Comparison of ENCODE assay signal across 2 cellular contexts in genomic region chr17:8320990-8321389, GRCh38.
TF ChIP-seq lines count a peak whose summit lies in the region.

No MANE protein-coding gene starts in this region.

TF ChIP-seq in SK-N-SH treated with all-trans-retinoic acid at 6 μM for 48 hours, 23 proteins besides CTCF, POLR2A, EP300 and RAD21:
- TF ChIP-seq ZC3H10 (CRISPR knock-in tag; IDR thresholded peaks at IDR 0.05) (no peak), ZFP30 (CRISPR knock-in tag; IDR thresholded peaks at IDR 0.05) (no peak), ZNF8 (CRISPR knock-in tag; IDR thresholded peaks at IDR 0.05) (no peak), CREB5 (CRISPR knock-in tag; IDR thresholded peaks at IDR 0.05; ENCODE audit: low read depth) (no peak), SNAI2 (CRISPR knock-in tag; IDR thresholded peaks at IDR 0.05) (no peak), TSHZ2 (CRISPR knock-in tag; IDR thresholded peaks at IDR 0.05) (no peak), GLIS3 (CRISPR knock-in tag; IDR thresholded peaks at IDR 0.05) (no peak), BACH2 (CRISPR knock-in tag; IDR thresholded peaks at IDR 0.05; ENCODE audit: borderline replicate concordance) (no peak)
TF ChIP-seq in SK-N-SH treated with all-trans-retinoic acid at 6 μM for 48 hours: peak in this region for 0.

TF ChIP-seq in SK-N-SH, 30 proteins besides CTCF, POLR2A, EP300 and RAD21:
- no peak for TF ChIP-seq REST (IDR thresholded peaks at IDR 0.05; ENCODE audit: low read depth, low read length)
- no peak for TF ChIP-seq JUND (IDR thresholded peaks at IDR 0.05)
- TF ChIP-seq IRF3 (IDR thresholded peaks at IDR 0.05; ENCODE audit: low read depth, low read length): no peak
- TF ChIP-seq POLR2AphosphoS5 (IDR thresholded peaks at IDR 0.05; ENCODE audit: low read depth, low read length): no peak
- no peak for TF ChIP-seq SMC3 (IDR thresholded peaks at IDR 0.05; ENCODE audit: low read depth, low read length)
- no peak for TF ChIP-seq MAX (IDR thresholded peaks at IDR 0.05; ENCODE audit: low read depth)
- no peak for TF ChIP-seq RXRA (IDR thresholded peaks at IDR 0.05; ENCODE audit: borderline replicate concordance, low read depth)
- TF ChIP-seq RFX5 (IDR thresholded peaks at IDR 0.05; ENCODE audit: low read length): no peak
- no peak for TF ChIP-seq USF2 (IDR thresholded peaks at IDR 0.05; ENCODE audit: borderline replicate concordance, low read depth, low read length)
- no peak for TF ChIP-seq NFIC (IDR thresholded peaks at IDR 0.05; ENCODE audit: borderline replicate concordance)
- TF ChIP-seq GATA2 (CRISPR knock-in tag; IDR thresholded peaks at IDR 0.05): no peak
- no peak for TF ChIP-seq MXI1 (IDR thresholded peaks at IDR 0.05; ENCODE audit: low read depth, low read length)
